In the genomic region with DNA sequence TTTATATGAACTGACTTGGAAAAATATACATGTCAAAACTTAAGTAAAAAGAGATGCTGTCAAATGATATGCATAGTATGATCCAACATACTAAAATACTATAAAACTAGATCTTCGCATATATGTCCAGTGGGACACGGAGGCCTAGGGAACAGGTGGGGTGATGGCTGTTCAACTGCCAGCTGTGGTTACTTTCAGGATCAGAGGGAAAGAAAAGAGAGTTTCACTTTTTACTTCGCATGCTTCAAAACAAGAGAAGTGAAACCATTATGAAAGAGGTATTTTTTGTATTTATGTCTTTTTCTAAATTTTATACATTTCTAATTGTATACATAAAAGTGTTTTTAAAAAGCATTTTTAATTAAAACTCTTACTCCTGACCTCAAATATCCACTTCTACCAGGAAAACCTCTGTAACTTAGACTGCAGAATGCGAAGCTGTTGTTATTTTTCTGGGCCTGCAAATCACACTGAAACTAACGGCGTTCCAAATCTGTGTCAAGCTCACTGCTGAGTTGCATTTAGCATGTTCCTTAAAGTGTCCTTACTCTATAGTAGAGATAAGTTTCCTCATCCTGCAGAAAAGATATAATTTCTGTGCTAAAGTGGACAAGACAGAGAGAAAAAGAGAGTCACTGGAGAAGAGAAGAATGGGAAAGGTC, we compare ENCODE assay signal across 10 cellular contexts.
DNase-seq lines count a peak whose midpoint lies in the region; ATAC-seq lines count a peak whose summit lies in the region.
"Had no signal": no experiment of that assay in that cellular context is flagged by ENCODE, and none has a peak within 500 bp of the region (broad histone marks: within the 10 kb centered on the region; RNA-seq: fewer than 3 reads in every experiment).

No MANE protein-coding gene starts in this region.

- H3K4me1 ChIP-seq in mesendoderm (ENCODE audit: control insufficient read depth, low read depth, low read length): no peaks in the 10 kb centered on the region

- H2BK5ac ChIP-seq in mesendoderm (ENCODE audit: low read length): no peak overlapping the region

- ATAC-seq in GM18867 (IDR thresholded peaks at IDR 0.05; ENCODE audit: unreplicated experiment): peak; percentile 87
- ATAC-seq in GM21529 (IDR thresholded peaks at IDR 0.05; ENCODE audit: unreplicated experiment): peak; percentile 94
- ATAC-seq in HG03139 (IDR thresholded peaks at IDR 0.05; ENCODE audit: unreplicated experiment): peak; percentile 75
- ATAC-seq in activated T-helper 17 cell treated with anti-CD3 and anti-CD28 coated beads, Interleukin-2, amount 50 U/mL, for 72 hours (replicated peaks): peak; percentile 31

- peak overlapping the region; percentile 24 for H3K4me3 Mint-ChIP-seq in activated T-helper 17 cell treated with anti-CD3 and anti-CD28 coated beads, Interleukin-2, amount 50 U/mL, for 72 hours

- H3K4ac ChIP-seq in mesendoderm (ENCODE audit: low read depth, low read length): no peak overlapping the region

- H3K4me3 ChIP-seq in mesendoderm (ENCODE audit: low read length): no peak overlapping the region

- WGBS in mesendoderm (ENCODE audit: extremely low coverage, insufficient coverage, low lambda C conversion rate): no CpG with 5 or more reads among the region's 6 CpGs

- H3K27me3 Mint-ChIP-seq in activated T-helper 17 cell treated with anti-CD3 and anti-CD28 coated beads, Interleukin-2, amount 50 U/mL, for 72 hours: peaks cover 6% of the 10 kb centered on the region

- no peaks in the 10 kb centered on the region for H3K79me2 ChIP-seq in mesendoderm (ENCODE audit: control insufficient read depth, insufficient read depth, low read length)

- H3K36me3 Mint-ChIP-seq in activated T-helper 17 cell treated with anti-CD3 and anti-CD28 coated beads, Interleukin-2, amount 50 U/mL, for 72 hours (ENCODE audit: low read depth): no peaks in the 10 kb centered on the region

- DNase-seq in mesendoderm (no peak), NCI-H1436 (lab: John Stamatoyannopoulos, UW) (no peak), NCI-H2029 (lab: John Stamatoyannopoulos, UW) (no peak), NCI-H524 treated with DMSO at 0.1 percent for 48 hours (lab: John Stamatoyannopoulos, UW) (no peak)
- DNase-seq: aorta, NCI-H1417 treated with DMSO at 0.1 percent for 48 hours had no signal

- H3K18ac ChIP-seq in mesendoderm (ENCODE audit: low read length): no peak overlapping the region

- no peaks in the 10 kb centered on the region for H3K36me3 ChIP-seq in mesendoderm (ENCODE audit: control insufficient read depth, insufficient read depth, low read length)

- no peak overlapping the region for H3K23ac ChIP-seq in mesendoderm (ENCODE audit: low read length)

- no peak overlapping the region for H4K8ac ChIP-seq in mesendoderm (ENCODE audit: low read depth, low read length)

- H3K56ac ChIP-seq in mesendoderm (ENCODE audit: low read length): no peak overlapping the region

- H2BK120ac ChIP-seq in mesendoderm (ENCODE audit: low read depth, low read length): no peak overlapping the region

- no peak overlapping the region for H2AK5ac ChIP-seq in mesendoderm (ENCODE audit: low read length)

- no peak overlapping the region for H3K27ac Mint-ChIP-seq in activated T-helper 17 cell treated with anti-CD3 and anti-CD28 coated beads, Interleukin-2, amount 50 U/mL, for 72 hours

- H3K27me3 ChIP-seq in mesendoderm (ENCODE audit: insufficient read depth, low read length, poor library complexity): no peaks in the 10 kb centered on the region

- H3K4me2 ChIP-seq in mesendoderm (ENCODE audit: low read length): no peak overlapping the region

- no peak overlapping the region for H4K5ac ChIP-seq in mesendoderm (ENCODE audit: low read length)

- H2BK15ac ChIP-seq in mesendoderm (replicated peaks; ENCODE audit: low read depth): no peak overlapping the region

- no peaks in the 10 kb centered on the region for H3K79me1 ChIP-seq in mesendoderm (ENCODE audit: low read length)

- peaks cover 9% of the 10 kb centered on the region for H3K4me1 Mint-ChIP-seq in activated T-helper 17 cell treated with anti-CD3 and anti-CD28 coated beads, Interleukin-2, amount 50 U/mL, for 72 hours

- no peak overlapping the region for H3K27ac ChIP-seq in mesendoderm (ENCODE audit: low read depth, low read length)

- no peak overlapping the region for H3K9ac ChIP-seq in mesendoderm (ENCODE audit: low read length)

- H3K9me3 Mint-ChIP-seq in activated T-helper 17 cell treated with anti-CD3 and anti-CD28 coated beads, Interleukin-2, amount 50 U/mL, for 72 hours: no peaks in the 10 kb centered on the region

Comparison
In these comparisons a context has a peak if more than half of its experiments do, and no peak if none do; other contexts are left out.
1. ATAC-seq: peak in every context shown above with its lines; median percentile 94 in GM21529; 87 in GM18867; 75 in HG03139; 31 in activated T-helper 17 cell treated with anti-CD3 and anti-CD28 coated beads, Interleukin-2, amount 50 U/mL, for 72 hours.